In the genomic region with DNA sequence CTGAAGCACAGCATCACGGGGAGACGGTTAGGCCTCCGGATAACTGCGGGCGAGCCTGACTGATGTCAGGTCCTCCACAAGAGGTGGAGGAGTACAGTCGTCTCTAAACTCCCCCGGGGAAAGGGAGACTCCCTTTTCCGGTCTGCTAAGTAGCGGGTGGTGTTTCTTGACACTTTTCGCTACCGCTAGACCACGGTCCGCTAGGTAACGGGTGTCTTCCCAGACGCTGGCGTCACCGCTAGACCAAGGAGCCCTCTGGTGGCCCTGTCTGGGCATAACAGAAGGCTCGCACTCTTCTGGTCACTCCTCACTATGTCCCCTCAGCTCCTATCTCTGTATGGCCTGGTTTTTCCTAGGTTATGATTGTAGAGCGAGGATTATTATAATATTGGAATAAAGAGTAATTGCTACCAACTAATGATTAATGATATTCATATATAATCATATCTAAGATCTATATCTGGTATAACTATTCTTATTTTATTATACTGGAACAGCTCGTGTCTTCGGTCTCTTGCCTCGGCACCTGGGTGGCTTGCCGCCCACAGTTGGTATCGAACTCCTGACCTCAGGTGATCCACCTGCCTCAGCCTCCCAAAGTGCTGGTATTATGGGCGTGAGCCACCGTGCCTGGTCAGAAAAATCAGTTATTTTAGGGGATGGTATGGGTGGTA, we compare ENCODE assay signal across 8 cellular contexts. TPM values are rescaled to one million over a fixed set of nuclear protein-coding genes. Genes with fewer than 3 reads are reported as not detected.
DNase-seq lines count a peak whose midpoint lies in the region; FAIRE-seq and TF ChIP-seq lines count a peak whose summit lies in the region.
"Not testable (repeated sequence)": the region's sequence is repeated elsewhere in the genome, so short reads cannot be mapped to it uniquely, and the experiment has no call there.

No MANE protein-coding gene starts in this region.

- FAIRE-seq in bronchial epithelial cell (lab: Jason Lieb, UNC): not testable (repeated sequence)

- not testable (repeated sequence) for H3K27me3 Mint-ChIP-seq in CD4-positive, alpha-beta memory T cell

- intact Hi-C loops in CD4-positive, alpha-beta memory T cell (cut with micrococcal nuclease); left ventricle myocardium inferior (cut with micrococcal nuclease): not testable (repeated sequence)

- peak overlapping the region in 6 of 8 donors; percentile 25 to 76 (median 50) for H3K4me3 Mint-ChIP-seq in CD4-positive, alpha-beta memory T cell

- H3K36me3 Mint-ChIP-seq in CD4-positive, alpha-beta memory T cell: not testable (repeated sequence)

- CTCF ChIA-PET in CD4-positive, alpha-beta memory T cell (lab: Charles Lee; ENCODE audit: partially characterized antibody): interaction anchor here (0.7 to 6.8 kb wide), 6 partner anchors 26 to 146 kb away, joined by 3 to 36 read pairs (median 7); partner anchors contain the start of genes DTYMK, ING5 and RTP5

- POLR2A ChIA-PET in CD4-positive, alpha-beta memory T cell (lab: Charles Lee; ENCODE audit: partially characterized antibody): interaction anchor here (2.3 to 2.8 kb wide), 2 partner anchors 30 to 31 kb away, joined by 26 to 40 read pairs; partner anchors contain the start of gene ING5

- H3K36me3 ChIP-seq in CD4-positive, alpha-beta memory T cell (ENCODE audit: insufficient read depth, low read length); bronchial epithelial cell (ENCODE audit: control insufficient read depth, insufficient read depth, low read length); left ventricle myocardium inferior; neutrophil: not testable (repeated sequence)

- peak overlapping the region in 5 of 7 donors; percentile 22 to 73 (median 56) for H3K27ac Mint-ChIP-seq in CD4-positive, alpha-beta memory T cell

- H3K4me1 Mint-ChIP-seq in CD4-positive, alpha-beta memory T cell: peaks cover 10 to 48% (median 21%) of the 10 kb centered on the region in 4 donors

- not testable (repeated sequence) for TF ChIP-seq CTCF in HL-60 (IDR thresholded peaks at IDR 0.05; ENCODE audit: insufficient read depth, low read length)
- TF ChIP-seq CTCF in bronchial epithelial cell (IDR thresholded peaks at IDR 0.05; ENCODE audit: insufficient read depth, low read length, severe bottlenecking) (peak; percentile 45), left ventricle myocardium inferior (IDR thresholded peaks at IDR 0.05; ENCODE audit: borderline replicate concordance) (peak; percentile 81), neutrophil (IDR thresholded peaks at IDR 0.05) (peak; percentile 69)

- not testable (repeated sequence) for H3K27ac ChIP-seq in CD4-positive, alpha-beta memory T cell (ENCODE audit: low read depth, low read length); left ventricle myocardium inferior (replicated peaks)
- H3K27ac ChIP-seq in HL-60 (replicated peaks) (peak overlapping the region; percentile 54), neutrophil (peak overlapping the region; percentile 29)

- not testable (repeated sequence) for H3K27me3 ChIP-seq in CD4-positive, alpha-beta memory T cell (ENCODE audit: insufficient read depth, low read length); HL-60 (ENCODE audit: insufficient read depth, poor library complexity, severe bottlenecking); bronchial epithelial cell (ENCODE audit: control insufficient read depth, insufficient read depth, low read length); left ventricle myocardium inferior (ENCODE audit: low read depth); neutrophil

- not testable (repeated sequence) for H3K9me3 ChIP-seq in CD4-positive, alpha-beta memory T cell (ENCODE audit: control insufficient read depth in 1 of 2, low read length in 2 of 2); left ventricle myocardium inferior (replicated peaks); neutrophil

- H3K4me1 ChIP-seq in CD4-positive, alpha-beta memory T cell (ENCODE audit: insufficient read depth, low read length): peaks cover 14% of the 10 kb centered on the region
- H3K4me1 ChIP-seq in left ventricle myocardium inferior: peaks cover 36% of the 10 kb centered on the region
- H3K4me1 ChIP-seq in neutrophil (ENCODE audit: control insufficient read depth in 1 of 2, insufficient read depth in 1 of 2, low read depth in 1 of 2, low read length in 1 of 2): peaks cover 53 to 60% of the 10 kb centered on the region in 2 experiments

- not testable (repeated sequence) for H3K9me3 Mint-ChIP-seq in CD4-positive, alpha-beta memory T cell

- H3K4me3 ChIP-seq in CD4-positive, alpha-beta memory T cell (ENCODE audit: low read length in 2 of 2); HL-60 (replicated peaks; ENCODE audit: insufficient read depth, low read length); bronchial epithelial cell (ENCODE audit: low read depth, low read length): not testable (repeated sequence)
- H3K4me3 ChIP-seq in left ventricle myocardium inferior (peak overlapping the region; percentile 45), neutrophil (ENCODE audit: low read depth in 1 of 2, low read length in 1 of 2) (peak overlapping the region; percentile 23 to 35)

- peak; percentile 10 to 52 (median 47) for DNase-seq in CD4-positive, alpha-beta memory T cell
- DNase-seq in HL-60 (ENCODE audit: low read depth in 1 of 2, low spot score in 1 of 2) (peak; percentile 26 to 85), RPMI8226 (peak; percentile 47), bronchial epithelial cell (ENCODE audit: low read depth) (peak; percentile 7), left ventricle myocardium inferior (peak; percentile 79)
- DNase-seq in activated CD8-positive, alpha-beta memory T cell treated with anti-CD3 and anti-CD28 coated beads, Interleukin-2, amount 50 U/mL, for 4 hours: peak; percentile 61
- peak; percentile 35 for DNase-seq in stimulated activated CD8-positive, alpha-beta memory T cell treated with anti-CD3 and anti-CD28 coated beads, Interleukin-7, amount 100 ng/mL, for 24 hours (ENCODE audit: low read depth)

RNA-seq across cellular contexts. Expression of gene D2HGDH, which starts 1.8 kb away (rescaled TPM):
- 10 to 100 TPM; 48.7 to 53.9 TPM for total RNA-seq in CD4-positive, alpha-beta memory T cell
- polyA plus RNA-seq in CD4-positive, alpha-beta memory T cell: 1 to 10 TPM in 1 of 2 donors, under 1 TPM in 1; 0.93 to 5.9 TPM
- total RNA-seq in bronchial epithelial cell (10.3 and 12.7 TPM in 2 replicates), left ventricle myocardium inferior (17.8 TPM)

RNA-seq across cellular contexts. Expression of gene ING5, which starts 30.8 kb away (rescaled TPM):
- total RNA-seq in CD4-positive, alpha-beta memory T cell: 10 to 100 TPM; 98.9 to 99.5 TPM
- polyA plus RNA-seq in CD4-positive, alpha-beta memory T cell: 10 to 100 TPM; 19.3 to 31.7 TPM
- total RNA-seq in bronchial epithelial cell (19.7 and 27.1 TPM in 2 replicates), left ventricle myocardium inferior (20.0 TPM)

RNA-seq across cellular contexts. Expression of gene GAL3ST2, which starts 44.0 kb away (rescaled TPM):
- under 1 TPM in 1 of 2 experiments, not detected in 1; 0.39 TPM for total RNA-seq in CD4-positive, alpha-beta memory T cell
- polyA plus RNA-seq in CD4-positive, alpha-beta memory T cell: under 1 TPM in 1 of 2 donors, not detected in 1; 0.14 TPM
- not detected in 2 replicates for total RNA-seq in bronchial epithelial cell
- not detected for total RNA-seq in left ventricle myocardium inferior

RNA-seq across cellular contexts. Expression of gene DTYMK, which starts 46.0 kb away (rescaled TPM):
- total RNA-seq in CD4-positive, alpha-beta memory T cell: 10 to 100 TPM; 18.8 TPM
- 10 to 100 TPM; 29.4 to 50.3 TPM for polyA plus RNA-seq in CD4-positive, alpha-beta memory T cell
- total RNA-seq in bronchial epithelial cell (10.6 and 21.1 TPM in 2 replicates), left ventricle myocardium inferior (10.6 TPM)

Comparison
In these comparisons a context has a peak if more than half of its experiments do, and no peak if none do; other contexts are left out.
1. DNase-seq: peak in every context shown above with its lines; median percentile 79 in left ventricle myocardium inferior; 61 in activated CD8-positive, alpha-beta memory T cell treated with anti-CD3 and anti-CD28 coated beads, Interleukin-2, amount 50 U/mL, for 4 hours; 56 in HL-60; 47 in CD4-positive, alpha-beta memory T cell; 47 in RPMI8226; 35 in stimulated activated CD8-positive, alpha-beta memory T cell treated with anti-CD3 and anti-CD28 coated beads, Interleukin-7, amount 100 ng/mL, for 24 hours; 7 in bronchial epithelial cell.